ENCODE assay signal across 1 cellular context in genomic region chr20:4083103-4083864, GRCh38.
TF ChIP-seq lines count a peak whose summit lies in the region.

No MANE protein-coding gene starts in this region.

TF ChIP-seq in HepG2, 621 proteins besides CTCF, POLR2A, EP300 and RAD21 (continued from another document and continues in another):
- TF ChIP-seq ZNF574 (CRISPR knock-in tag; IDR thresholded peaks at IDR 0.05) (0 out of 2 replicates have a peak, but pooled peaks have one; percentile 8), ZNF619 (CRISPR knock-in tag; IDR thresholded peaks at IDR 0.05) (no peak), ATF5 (CRISPR knock-in tag; IDR thresholded peaks at IDR 0.05; ENCODE audit: low read depth) (no peak), ZNF704 (CRISPR knock-in tag; IDR thresholded peaks at IDR 0.05; ENCODE audit: borderline replicate concordance) (no peak), PCBP1 (IDR thresholded peaks at IDR 0.05; ENCODE audit: borderline replicate concordance, low read depth, low read length) (peak; percentile 92; the same call in 1 of the 2 replicates), ZNF569 (CRISPR knock-in tag; IDR thresholded peaks at IDR 0.05; ENCODE audit: borderline replicate concordance) (no peak), RFX5 (IDR thresholded peaks at IDR 0.05; ENCODE audit: low read depth, low read length) (no peak), ZNF720 (CRISPR knock-in tag; IDR thresholded peaks at IDR 0.05) (no peak), CCDC6 (CRISPR knock-in tag; IDR thresholded peaks at IDR 0.05) (peak; percentile 43; the same call in 1 of the 2 replicates), ZNF230 (CRISPR knock-in tag; IDR thresholded peaks at IDR 0.05) (no peak), SSRP1 (CRISPR knock-in tag; IDR thresholded peaks at IDR 0.05) (peak; percentile 86; the same call in 1 of the 2 replicates), RCOR2 (CRISPR knock-in tag; IDR thresholded peaks at IDR 0.05) (no peak), RARA (CRISPR knock-in tag; IDR thresholded peaks at IDR 0.05) (no peak), ZNF460 (CRISPR knock-in tag; IDR thresholded peaks at IDR 0.05; ENCODE audit: borderline replicate concordance) (no peak), SRSF1 (optimal IDR thresholded peaks at IDR 0.05; ENCODE audit: low read depth, low read length) (peak; percentile 30), JUND (CRISPR knock-in tag; IDR thresholded peaks at IDR 0.05) (no peak), TAF1 (CRISPR knock-in tag; IDR thresholded peaks at IDR 0.05) (0 out of 2 replicates have a peak, but pooled peaks have one; percentile 14), MAZ (IDR thresholded peaks at IDR 0.05; ENCODE audit: borderline replicate concordance, low read depth, low read length) (peak; percentile 44; the same call in 1 of the 2 replicates), MAZ (CRISPR knock-in tag; IDR thresholded peaks at IDR 0.05; ENCODE audit: low read depth) (peak; percentile 13; the same call in 1 of the 2 replicates), UBTF (CRISPR knock-in tag; IDR thresholded peaks at IDR 0.05) (0 out of 2 replicates have a peak, but pooled peaks have one; percentile 25), CREM (IDR thresholded peaks at IDR 0.05) (no peak), CREM (CRISPR knock-in tag; IDR thresholded peaks at IDR 0.05) (no peak), HNRNPK (IDR thresholded peaks at IDR 0.05; ENCODE audit: low read depth, low read length, poor library complexity, severe bottlenecking) (peak; percentile 80), TEAD3 (CRISPR knock-in tag; optimal IDR thresholded peaks at IDR 0.05; ENCODE audit: borderline replicate concordance) (no peak), HHEX (CRISPR knock-in tag; IDR thresholded peaks at IDR 0.05) (0 out of 2 replicates have a peak, but pooled peaks have one; percentile 23), HOXA5 (CRISPR knock-in tag; IDR thresholded peaks at IDR 0.05) (0 out of 2 replicates have a peak, but pooled peaks have one; percentile 26), ZNF839 (CRISPR knock-in tag; IDR thresholded peaks at IDR 0.05; ENCODE audit: borderline replicate concordance) (no peak), CBX1 (IDR thresholded peaks at IDR 0.05; ENCODE audit: low read depth) (peak; percentile 14), SOX6 (IDR thresholded peaks at IDR 0.05) (no peak), SOX6 (CRISPR knock-in tag; IDR thresholded peaks at IDR 0.05) (peak; percentile 4; the same call in 1 of the 2 replicates), SP1 (IDR thresholded peaks at IDR 0.05) (no peak), SP1 (CRISPR knock-in tag; IDR thresholded peaks at IDR 0.05) (no peak), DNMT3B (CRISPR knock-in tag; conservative IDR thresholded peaks at IDR 0.05) (peak; percentile 82), ARNT (IDR thresholded peaks at IDR 0.05) (no peak), ZNF775 (CRISPR knock-in tag; IDR thresholded peaks at IDR 0.05; ENCODE audit: borderline replicate concordance) (no peak), THAP7 (CRISPR knock-in tag; IDR thresholded peaks at IDR 0.05) (no peak), HMG20B (CRISPR knock-in tag; conservative IDR thresholded peaks at IDR 0.05) (no peak)
- TF ChIP-seq, protein P1, sequence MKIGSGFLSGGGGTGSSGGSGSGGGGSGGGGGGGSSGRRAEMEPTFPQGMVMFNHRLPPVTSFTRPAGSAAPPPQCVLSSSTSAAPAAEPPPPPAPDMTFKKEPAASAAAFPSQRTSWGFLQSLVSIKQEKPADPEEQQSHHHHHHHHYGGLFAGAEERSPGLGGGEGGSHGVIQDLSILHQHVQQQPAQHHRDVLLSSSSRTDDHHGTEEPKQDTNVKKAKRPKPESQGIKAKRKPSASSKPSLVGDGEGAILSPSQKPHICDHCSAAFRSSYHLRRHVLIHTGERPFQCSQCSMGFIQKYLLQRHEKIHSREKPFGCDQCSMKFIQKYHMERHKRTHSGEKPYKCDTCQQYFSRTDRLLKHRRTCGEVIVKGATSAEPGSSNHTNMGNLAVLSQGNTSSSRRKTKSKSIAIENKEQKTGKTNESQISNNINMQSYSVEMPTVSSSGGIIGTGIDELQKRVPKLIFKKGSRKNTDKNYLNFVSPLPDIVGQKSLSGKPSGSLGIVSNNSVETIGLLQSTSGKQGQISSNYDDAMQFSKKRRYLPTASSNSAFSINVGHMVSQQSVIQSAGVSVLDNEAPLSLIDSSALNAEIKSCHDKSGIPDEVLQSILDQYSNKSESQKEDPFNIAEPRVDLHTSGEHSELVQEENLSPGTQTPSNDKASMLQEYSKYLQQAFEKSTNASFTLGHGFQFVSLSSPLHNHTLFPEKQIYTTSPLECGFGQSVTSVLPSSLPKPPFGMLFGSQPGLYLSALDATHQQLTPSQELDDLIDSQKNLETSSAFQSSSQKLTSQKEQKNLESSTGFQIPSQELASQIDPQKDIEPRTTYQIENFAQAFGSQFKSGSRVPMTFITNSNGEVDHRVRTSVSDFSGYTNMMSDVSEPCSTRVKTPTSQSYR (CRISPR knock-in tag; IDR thresholded peaks at IDR 0.05; ENCODE audit: borderline replicate concordance) = peak; percentile 63; the same call in 1 of the 2 replicates
- TF ChIP-seq, protein P2, sequence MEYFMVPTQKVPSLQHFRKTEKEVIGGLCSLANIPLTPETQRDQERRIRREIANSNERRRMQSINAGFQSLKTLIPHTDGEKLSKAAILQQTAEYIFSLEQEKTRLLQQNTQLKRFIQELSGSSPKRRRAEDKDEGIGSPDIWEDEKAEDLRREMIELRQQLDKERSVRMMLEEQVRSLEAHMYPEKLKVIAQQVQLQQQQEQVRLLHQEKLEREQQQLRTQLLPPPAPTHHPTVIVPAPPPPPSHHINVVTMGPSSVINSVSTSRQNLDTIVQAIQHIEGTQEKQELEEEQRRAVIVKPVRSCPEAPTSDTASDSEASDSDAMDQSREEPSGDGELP (IDR thresholded peaks at IDR 0.05; ENCODE audit: borderline replicate concordance, low read depth) = peak; percentile 79; the same call in 1 of the 2 replicates
- TF ChIP-seq, protein P3, sequence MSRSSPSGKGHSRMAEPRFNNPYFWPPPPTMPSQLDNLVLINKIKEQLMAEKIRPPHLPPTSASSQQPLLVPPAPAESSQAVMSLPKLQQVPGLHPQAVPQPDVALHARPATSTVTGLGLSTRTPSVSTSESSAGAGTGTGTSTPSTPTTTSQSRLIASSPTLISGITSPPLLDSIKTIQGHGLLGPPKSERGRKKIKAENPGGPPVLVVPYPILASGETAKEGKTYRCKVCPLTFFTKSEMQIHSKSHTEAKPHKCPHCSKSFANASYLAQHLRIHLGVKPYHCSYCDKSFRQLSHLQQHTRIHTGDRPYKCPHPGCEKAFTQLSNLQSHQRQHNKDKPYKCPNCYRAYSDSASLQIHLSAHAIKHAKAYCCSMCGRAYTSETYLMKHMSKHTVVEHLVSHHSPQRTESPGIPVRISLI (CRISPR knock-in tag; IDR thresholded peaks at IDR 0.05; ENCODE audit: borderline replicate concordance) = no peak
- TF ChIP-seq, protein P4, sequence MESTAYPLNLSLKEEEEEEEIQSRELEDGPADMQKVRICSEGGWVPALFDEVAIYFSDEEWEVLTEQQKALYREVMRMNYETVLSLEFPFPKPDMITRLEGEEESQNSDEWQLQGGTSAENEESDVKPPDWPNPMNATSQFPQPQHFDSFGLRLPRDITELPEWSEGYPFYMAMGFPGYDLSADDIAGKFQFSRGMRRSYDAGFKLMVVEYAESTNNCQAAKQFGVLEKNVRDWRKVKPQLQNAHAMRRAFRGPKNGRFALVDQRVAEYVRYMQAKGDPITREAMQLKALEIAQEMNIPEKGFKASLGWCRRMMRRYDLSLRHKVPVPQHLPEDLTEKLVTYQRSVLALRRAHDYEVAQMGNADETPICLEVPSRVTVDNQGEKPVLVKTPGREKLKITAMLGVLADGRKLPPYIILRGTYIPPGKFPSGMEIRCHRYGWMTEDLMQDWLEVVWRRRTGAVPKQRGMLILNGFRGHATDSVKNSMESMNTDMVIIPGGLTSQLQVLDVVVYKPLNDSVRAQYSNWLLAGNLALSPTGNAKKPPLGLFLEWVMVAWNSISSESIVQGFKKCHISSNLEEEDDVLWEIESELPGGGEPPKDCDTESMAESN (CRISPR knock-in tag; conservative IDR thresholded peaks at IDR 0.05) = 0 out of 2 replicates have a peak, but pooled peaks have one; percentile 1
- TF ChIP-seq, protein P5, sequence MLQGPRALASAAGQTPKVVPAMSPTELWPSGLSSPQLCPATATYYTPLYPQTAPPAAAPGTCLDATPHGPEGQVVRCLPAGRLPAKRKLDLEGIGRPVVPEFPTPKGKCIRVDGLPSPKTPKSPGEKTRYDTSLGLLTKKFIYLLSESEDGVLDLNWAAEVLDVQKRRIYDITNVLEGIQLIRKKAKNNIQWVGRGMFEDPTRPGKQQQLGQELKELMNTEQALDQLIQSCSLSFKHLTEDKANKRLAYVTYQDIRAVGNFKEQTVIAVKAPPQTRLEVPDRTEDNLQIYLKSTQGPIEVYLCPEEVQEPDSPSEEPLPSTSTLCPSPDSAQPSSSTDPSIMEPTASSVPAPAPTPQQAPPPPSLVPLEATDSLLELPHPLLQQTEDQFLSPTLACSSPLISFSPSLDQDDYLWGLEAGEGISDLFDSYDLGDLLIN (CRISPR knock-in tag; IDR thresholded peaks at IDR 0.05; ENCODE audit: borderline replicate concordance) = no peak
- TF ChIP-seq, protein P6, sequence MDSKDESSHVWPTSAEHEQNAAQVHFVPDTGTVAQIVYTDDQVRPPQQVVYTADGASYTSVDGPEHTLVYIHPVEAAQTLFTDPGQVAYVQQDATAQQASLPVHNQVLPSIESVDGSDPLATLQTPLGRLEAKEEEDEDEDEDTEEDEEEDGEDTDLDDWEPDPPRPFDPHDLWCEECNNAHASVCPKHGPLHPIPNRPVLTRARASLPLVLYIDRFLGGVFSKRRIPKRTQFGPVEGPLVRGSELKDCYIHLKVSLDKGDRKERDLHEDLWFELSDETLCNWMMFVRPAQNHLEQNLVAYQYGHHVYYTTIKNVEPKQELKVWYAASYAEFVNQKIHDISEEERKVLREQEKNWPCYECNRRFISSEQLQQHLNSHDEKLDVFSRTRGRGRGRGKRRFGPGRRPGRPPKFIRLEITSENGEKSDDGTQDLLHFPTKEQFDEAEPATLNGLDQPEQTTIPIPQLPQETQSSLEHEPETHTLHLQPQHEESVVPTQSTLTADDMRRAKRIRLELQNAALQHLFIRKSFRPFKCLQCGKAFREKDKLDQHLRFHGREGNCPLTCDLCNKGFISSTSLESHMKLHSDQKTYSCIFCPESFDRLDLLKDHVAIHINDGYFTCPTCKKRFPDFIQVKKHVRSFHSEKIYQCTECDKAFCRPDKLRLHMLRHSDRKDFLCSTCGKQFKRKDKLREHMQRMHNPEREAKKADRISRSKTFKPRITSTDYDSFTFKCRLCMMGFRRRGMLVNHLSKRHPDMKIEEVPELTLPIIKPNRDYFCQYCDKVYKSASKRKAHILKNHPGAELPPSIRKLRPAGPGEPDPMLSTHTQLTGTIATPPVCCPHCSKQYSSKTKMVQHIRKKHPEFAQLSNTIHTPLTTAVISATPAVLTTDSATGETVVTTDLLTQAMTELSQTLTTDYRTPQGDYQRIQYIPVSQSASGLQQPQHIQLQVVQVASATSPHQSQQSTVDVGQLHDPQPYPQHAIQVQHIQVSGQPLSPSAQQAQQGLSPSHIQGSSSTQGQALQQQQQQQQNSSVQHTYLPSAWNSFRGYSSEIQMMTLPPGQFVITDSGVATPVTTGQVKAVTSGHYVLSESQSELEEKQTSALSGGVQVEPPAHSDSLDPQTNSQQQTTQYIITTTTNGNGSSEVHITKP (CRISPR knock-in tag; IDR thresholded peaks at IDR 0.05; ENCODE audit: low read depth) = 0 out of 2 replicates have a peak, but pooled peaks have one; percentile 27
